In the genomic region with DNA sequence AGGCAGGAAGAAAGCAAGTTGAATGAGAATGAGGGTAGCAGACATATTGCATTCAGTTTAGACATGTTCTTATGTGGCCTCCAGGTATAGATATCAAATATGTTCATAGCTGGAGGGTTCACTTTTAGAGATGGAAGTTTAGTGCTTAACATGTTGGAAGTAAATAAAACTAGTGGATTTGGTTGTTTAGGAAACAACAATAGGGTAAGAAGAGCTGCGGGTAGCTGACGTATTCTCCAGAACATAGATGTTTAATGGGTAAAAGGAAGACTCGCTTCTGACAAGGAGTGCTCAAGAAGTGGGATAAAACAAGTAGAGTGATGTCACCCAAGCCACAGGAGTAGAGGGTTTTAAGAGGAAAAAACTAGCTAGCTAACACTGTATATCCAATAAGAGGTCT, we compare ENCODE assay signal across 11 cellular contexts.
"Had no signal": no experiment of that assay in that cellular context is flagged by ENCODE, and none has a peak within 500 bp of the region (broad histone marks: within the 10 kb centered on the region; RNA-seq: fewer than 3 reads in every experiment).

No MANE protein-coding gene starts in this region.

- DNase-seq: activated CD4-positive, alpha-beta memory T cell treated with anti-CD3 and anti-CD28 coated beads, Interleukin-2, amount 10 ng/mL, durations not matched to agents 7 days and 5 days; activated naive CD4-positive, alpha-beta T cell treated with anti-CD3 and anti-CD28 coated beads, Interleukin-2, amount 10 ng/mL, durations not matched to agents 7 days and 5 days; activated T-cell treated with anti-CD3 and anti-CD28 coated beads, Interleukin-2, amount 50 U/mL, for 24 hours; hypothalamus; kidney; mesendoderm; T-helper 1 cell; T1000 had no signal

- ATAC-seq: stimulated activated memory B cell treated with anti-CD40 and anti-IgM and Interleukin-4, amounts not matched to agents 10 μg/mL and 1 μg/mL and 100 μg/mL, for 72 hours had no signal

- H3K27ac ChIP-seq: epithelial cell of prostate, VCaP had no signal
